Comparison of ENCODE assay signal across 1 cellular context in the genomic region with DNA sequence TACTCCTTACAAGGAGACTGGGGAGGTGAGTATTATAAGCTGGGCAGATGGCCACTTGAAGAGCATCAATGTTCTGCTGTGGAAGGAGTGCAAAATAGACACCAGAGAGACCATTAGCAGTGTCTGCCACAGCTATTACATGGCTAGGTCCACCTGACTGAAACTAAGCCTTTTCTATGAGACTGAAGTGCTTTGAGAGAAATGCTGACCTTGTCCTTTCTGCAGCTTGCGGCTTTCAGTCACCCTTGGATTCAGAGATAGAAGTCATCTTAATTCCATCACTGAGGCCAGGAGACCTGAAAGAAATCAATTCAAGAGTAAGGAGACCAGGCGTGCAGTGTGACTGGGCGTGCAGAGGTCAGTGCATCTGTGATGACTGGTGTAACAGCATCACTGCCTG.
TF ChIP-seq lines count a peak whose summit lies in the region.

No MANE protein-coding gene starts in this region.

TF ChIP-seq in H1, 55 proteins besides CTCF, POLR2A, EP300 and RAD21:
- TF ChIP-seq SAP30 (IDR thresholded peaks at IDR 0.05; ENCODE audit: insufficient read depth, insufficient replicate concordance, low read length) (no peak), FOSL1 (IDR thresholded peaks at IDR 0.05; ENCODE audit: insufficient read depth, low read depth, low read length) (no peak), TAF1 (IDR thresholded peaks at IDR 0.05; ENCODE audit: low read depth, low read length) (no peak), CHD1 (IDR thresholded peaks at IDR 0.05; ENCODE audit: low read depth, low read length) (no peak), TEAD4 (IDR thresholded peaks at IDR 0.05; ENCODE audit: low read depth, low read length) (no peak)
- TF ChIP-seq, protein P1, sequence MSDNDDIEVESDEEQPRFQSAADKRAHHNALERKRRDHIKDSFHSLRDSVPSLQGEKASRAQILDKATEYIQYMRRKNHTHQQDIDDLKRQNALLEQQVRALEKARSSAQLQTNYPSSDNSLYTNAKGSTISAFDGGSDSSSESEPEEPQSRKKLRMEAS (IDR thresholded peaks at IDR 0.05) = no peak
- TF ChIP-seq, protein P2, sequence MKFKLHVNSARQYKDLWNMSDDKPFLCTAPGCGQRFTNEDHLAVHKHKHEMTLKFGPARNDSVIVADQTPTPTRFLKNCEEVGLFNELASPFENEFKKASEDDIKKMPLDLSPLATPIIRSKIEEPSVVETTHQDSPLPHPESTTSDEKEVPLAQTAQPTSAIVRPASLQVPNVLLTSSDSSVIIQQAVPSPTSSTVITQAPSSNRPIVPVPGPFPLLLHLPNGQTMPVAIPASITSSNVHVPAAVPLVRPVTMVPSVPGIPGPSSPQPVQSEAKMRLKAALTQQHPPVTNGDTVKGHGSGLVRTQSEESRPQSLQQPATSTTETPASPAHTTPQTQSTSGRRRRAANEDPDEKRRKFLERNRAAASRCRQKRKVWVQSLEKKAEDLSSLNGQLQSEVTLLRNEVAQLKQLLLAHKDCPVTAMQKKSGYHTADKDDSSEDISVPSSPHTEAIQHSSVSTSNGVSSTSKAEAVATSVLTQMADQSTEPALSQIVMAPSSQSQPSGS (IDR thresholded peaks at IDR 0.05; ENCODE audit: low read length) = no peak
- TF ChIP-seq, protein P3, sequence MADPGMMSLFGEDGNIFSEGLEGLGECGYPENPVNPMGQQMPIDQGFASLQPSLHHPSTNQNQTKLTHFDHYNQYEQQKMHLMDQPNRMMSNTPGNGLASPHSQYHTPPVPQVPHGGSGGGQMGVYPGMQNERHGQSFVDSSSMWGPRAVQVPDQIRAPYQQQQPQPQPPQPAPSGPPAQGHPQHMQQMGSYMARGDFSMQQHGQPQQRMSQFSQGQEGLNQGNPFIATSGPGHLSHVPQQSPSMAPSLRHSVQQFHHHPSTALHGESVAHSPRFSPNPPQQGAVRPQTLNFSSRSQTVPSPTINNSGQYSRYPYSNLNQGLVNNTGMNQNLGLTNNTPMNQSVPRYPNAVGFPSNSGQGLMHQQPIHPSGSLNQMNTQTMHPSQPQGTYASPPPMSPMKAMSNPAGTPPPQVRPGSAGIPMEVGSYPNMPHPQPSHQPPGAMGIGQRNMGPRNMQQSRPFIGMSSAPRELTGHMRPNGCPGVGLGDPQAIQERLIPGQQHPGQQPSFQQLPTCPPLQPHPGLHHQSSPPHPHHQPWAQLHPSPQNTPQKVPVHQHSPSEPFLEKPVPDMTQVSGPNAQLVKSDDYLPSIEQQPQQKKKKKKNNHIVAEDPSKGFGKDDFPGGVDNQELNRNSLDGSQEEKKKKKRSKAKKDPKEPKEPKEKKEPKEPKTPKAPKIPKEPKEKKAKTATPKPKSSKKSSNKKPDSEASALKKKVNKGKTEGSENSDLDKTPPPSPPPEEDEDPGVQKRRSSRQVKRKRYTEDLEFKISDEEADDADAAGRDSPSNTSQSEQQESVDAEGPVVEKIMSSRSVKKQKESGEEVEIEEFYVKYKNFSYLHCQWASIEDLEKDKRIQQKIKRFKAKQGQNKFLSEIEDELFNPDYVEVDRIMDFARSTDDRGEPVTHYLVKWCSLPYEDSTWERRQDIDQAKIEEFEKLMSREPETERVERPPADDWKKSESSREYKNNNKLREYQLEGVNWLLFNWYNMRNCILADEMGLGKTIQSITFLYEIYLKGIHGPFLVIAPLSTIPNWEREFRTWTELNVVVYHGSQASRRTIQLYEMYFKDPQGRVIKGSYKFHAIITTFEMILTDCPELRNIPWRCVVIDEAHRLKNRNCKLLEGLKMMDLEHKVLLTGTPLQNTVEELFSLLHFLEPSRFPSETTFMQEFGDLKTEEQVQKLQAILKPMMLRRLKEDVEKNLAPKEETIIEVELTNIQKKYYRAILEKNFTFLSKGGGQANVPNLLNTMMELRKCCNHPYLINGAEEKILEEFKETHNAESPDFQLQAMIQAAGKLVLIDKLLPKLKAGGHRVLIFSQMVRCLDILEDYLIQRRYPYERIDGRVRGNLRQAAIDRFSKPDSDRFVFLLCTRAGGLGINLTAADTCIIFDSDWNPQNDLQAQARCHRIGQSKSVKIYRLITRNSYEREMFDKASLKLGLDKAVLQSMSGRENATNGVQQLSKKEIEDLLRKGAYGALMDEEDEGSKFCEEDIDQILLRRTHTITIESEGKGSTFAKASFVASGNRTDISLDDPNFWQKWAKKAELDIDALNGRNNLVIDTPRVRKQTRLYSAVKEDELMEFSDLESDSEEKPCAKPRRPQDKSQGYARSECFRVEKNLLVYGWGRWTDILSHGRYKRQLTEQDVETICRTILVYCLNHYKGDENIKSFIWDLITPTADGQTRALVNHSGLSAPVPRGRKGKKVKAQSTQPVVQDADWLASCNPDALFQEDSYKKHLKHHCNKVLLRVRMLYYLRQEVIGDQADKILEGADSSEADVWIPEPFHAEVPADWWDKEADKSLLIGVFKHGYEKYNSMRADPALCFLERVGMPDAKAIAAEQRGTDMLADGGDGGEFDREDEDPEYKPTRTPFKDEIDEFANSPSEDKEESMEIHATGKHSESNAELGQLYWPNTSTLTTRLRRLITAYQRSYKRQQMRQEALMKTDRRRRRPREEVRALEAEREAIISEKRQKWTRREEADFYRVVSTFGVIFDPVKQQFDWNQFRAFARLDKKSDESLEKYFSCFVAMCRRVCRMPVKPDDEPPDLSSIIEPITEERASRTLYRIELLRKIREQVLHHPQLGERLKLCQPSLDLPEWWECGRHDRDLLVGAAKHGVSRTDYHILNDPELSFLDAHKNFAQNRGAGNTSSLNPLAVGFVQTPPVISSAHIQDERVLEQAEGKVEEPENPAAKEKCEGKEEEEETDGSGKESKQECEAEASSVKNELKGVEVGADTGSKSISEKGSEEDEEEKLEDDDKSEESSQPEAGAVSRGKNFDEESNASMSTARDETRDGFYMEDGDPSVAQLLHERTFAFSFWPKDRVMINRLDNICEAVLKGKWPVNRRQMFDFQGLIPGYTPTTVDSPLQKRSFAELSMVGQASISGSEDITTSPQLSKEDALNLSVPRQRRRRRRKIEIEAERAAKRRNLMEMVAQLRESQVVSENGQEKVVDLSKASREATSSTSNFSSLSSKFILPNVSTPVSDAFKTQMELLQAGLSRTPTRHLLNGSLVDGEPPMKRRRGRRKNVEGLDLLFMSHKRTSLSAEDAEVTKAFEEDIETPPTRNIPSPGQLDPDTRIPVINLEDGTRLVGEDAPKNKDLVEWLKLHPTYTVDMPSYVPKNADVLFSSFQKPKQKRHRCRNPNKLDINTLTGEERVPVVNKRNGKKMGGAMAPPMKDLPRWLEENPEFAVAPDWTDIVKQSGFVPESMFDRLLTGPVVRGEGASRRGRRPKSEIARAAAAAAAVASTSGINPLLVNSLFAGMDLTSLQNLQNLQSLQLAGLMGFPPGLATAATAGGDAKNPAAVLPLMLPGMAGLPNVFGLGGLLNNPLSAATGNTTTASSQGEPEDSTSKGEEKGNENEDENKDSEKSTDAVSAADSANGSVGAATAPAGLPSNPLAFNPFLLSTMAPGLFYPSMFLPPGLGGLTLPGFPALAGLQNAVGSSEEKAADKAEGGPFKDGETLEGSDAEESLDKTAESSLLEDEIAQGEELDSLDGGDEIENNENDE (IDR thresholded peaks at IDR 0.05; ENCODE audit: insufficient replicate concordance, low read length) = no peak
TF ChIP-seq in H1: peak in this region for 0.
